Comparison of ENCODE assay signal across 2 cellular contexts in genomic region chr17:61555127-61555531, GRCh38.
TF ChIP-seq lines count a peak whose summit lies in the region.

No MANE protein-coding gene starts in this region.

TF ChIP-seq in IMR-90, 13 proteins besides CTCF, POLR2A, EP300 and RAD21:
- TF ChIP-seq CEBPB (IDR thresholded peaks at IDR 0.05; ENCODE audit: low read depth, low read length), result peak; percentile 82
- TF ChIP-seq RFX5 (IDR thresholded peaks at IDR 0.05; ENCODE audit: low read depth, low read length), result no peak
TF ChIP-seq in IMR-90: peak in this region for 1.

TF ChIP-seq in SK-N-SH, 30 proteins besides CTCF, POLR2A, EP300 and RAD21:
- no peak for TF ChIP-seq USF1 (IDR thresholded peaks at IDR 0.05; ENCODE audit: borderline replicate concordance, low read depth)
- TF ChIP-seq FOXM1 (IDR thresholded peaks at IDR 0.05; ENCODE audit: low read depth), result no peak
- no peak for TF ChIP-seq ELF1 (IDR thresholded peaks at IDR 0.05)
- TF ChIP-seq TCF12 (IDR thresholded peaks at IDR 0.05), result peak; percentile 82
- no peak for TF ChIP-seq MAX (IDR thresholded peaks at IDR 0.05; ENCODE audit: low read depth)
- no peak for TF ChIP-seq YY1 (IDR thresholded peaks at IDR 0.05; ENCODE audit: low read depth)
- TF ChIP-seq TEAD4 (IDR thresholded peaks at IDR 0.05; ENCODE audit: borderline replicate concordance, insufficient read depth), result peak; percentile 28; the same call in 1 of the 2 replicates
- TF ChIP-seq RCOR1 (IDR thresholded peaks at IDR 0.05; ENCODE audit: low read length), result peak; percentile 94
- TF ChIP-seq FOXJ3 (CRISPR knock-in tag; IDR thresholded peaks at IDR 0.05), result peak; percentile 80
- peak; percentile 75 for TF ChIP-seq PBX3 (IDR thresholded peaks at IDR 0.05)
- no peak for TF ChIP-seq MEF2A (IDR thresholded peaks at IDR 0.05; ENCODE audit: borderline replicate concordance, low read depth)
- TF ChIP-seq CHD2 (IDR thresholded peaks at IDR 0.05; ENCODE audit: low read length, partially characterized antibody), result peak; percentile 68
- TF ChIP-seq TAF1 (IDR thresholded peaks at IDR 0.05; ENCODE audit: borderline replicate concordance, low read depth, low read length), result no peak
- TF ChIP-seq POLR2AphosphoS5 (IDR thresholded peaks at IDR 0.05; ENCODE audit: low read depth, low read length), result peak; percentile 27; the same call in 1 of the 2 replicates
- TF ChIP-seq NFIC (IDR thresholded peaks at IDR 0.05; ENCODE audit: borderline replicate concordance), result no peak
- TF ChIP-seq GATA2 (CRISPR knock-in tag; IDR thresholded peaks at IDR 0.05), result peak; percentile 97
- TF ChIP-seq RXRA (IDR thresholded peaks at IDR 0.05; ENCODE audit: borderline replicate concordance, low read depth), result no peak
